ENCODE assay signal across 2 cellular contexts in the genomic region with DNA sequence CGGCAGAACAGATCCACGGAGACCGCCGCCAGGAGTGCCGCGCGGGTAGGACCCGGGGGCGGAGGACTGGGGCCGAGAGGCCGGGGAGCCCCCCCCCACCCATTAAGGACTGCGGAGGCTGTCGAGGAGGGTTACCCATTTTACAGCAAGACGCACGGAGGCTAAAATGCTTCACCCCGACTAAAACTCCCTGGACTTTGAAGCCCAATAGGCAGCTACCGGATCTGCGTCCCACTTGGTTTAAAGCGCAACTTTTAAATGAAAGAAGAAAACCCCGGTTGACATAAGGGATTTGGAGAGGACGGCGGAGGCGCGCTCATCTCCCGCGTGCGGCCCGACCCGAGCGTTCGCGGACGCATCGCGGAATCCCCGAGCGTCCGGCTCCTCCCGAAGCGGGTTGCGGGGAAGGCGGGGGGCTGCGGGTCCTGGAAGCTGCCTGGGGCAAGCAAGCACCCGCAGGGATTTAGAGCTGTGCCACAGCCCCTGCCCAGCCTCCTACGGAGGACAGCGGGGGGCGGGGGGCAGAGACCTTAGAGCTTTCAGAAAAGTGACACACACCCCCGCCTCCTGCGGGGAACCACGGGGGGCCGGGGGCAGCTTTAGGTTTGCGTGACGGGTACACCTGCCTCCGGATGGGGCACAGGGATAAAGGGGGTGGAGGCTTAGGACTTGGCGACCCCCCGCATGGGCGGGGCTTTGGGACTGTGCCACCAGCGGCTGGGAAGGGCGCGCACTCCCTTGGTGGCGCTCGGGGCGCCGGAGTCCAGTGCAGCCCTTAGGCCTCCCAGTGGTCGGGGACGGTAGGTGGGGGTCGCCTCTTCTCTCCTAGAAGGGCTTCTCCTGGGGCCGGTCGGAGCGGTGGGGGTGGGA.
TF ChIP-seq lines count a peak whose summit lies in the region.

No MANE protein-coding gene starts in this region.

TF ChIP-seq in SK-N-SH, 30 proteins besides CTCF, POLR2A, EP300 and RAD21 (continued from another document):
- TF ChIP-seq, protein P1, sequence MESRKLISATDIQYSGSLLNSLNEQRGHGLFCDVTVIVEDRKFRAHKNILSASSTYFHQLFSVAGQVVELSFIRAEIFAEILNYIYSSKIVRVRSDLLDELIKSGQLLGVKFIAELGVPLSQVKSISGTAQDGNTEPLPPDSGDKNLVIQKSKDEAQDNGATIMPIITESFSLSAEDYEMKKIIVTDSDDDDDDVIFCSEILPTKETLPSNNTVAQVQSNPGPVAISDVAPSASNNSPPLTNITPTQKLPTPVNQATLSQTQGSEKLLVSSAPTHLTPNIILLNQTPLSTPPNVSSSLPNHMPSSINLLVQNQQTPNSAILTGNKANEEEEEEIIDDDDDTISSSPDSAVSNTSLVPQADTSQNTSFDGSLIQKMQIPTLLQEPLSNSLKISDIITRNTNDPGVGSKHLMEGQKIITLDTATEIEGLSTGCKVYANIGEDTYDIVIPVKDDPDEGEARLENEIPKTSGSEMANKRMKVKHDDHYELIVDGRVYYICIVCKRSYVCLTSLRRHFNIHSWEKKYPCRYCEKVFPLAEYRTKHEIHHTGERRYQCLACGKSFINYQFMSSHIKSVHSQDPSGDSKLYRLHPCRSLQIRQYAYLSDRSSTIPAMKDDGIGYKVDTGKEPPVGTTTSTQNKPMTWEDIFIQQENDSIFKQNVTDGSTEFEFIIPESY (IDR thresholded peaks at IDR 0.05; ENCODE audit: borderline replicate concordance, low read depth): no peak
- TF ChIP-seq SMC3 (IDR thresholded peaks at IDR 0.05; ENCODE audit: low read depth, low read length): no peak
- no peak for TF ChIP-seq MEF2A (IDR thresholded peaks at IDR 0.05; ENCODE audit: borderline replicate concordance, low read depth)
- no peak for TF ChIP-seq NFIC (IDR thresholded peaks at IDR 0.05; ENCODE audit: borderline replicate concordance)
- no peak for TF ChIP-seq RXRA (IDR thresholded peaks at IDR 0.05; ENCODE audit: borderline replicate concordance, low read depth)
- TF ChIP-seq, protein P2, sequence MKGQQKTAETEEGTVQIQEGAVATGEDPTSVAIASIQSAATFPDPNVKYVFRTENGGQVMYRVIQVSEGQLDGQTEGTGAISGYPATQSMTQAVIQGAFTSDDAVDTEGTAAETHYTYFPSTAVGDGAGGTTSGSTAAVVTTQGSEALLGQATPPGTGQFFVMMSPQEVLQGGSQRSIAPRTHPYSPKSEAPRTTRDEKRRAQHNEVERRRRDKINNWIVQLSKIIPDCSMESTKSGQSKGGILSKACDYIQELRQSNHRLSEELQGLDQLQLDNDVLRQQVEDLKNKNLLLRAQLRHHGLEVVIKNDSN (IDR thresholded peaks at IDR 0.05; ENCODE audit: borderline replicate concordance, low read depth): no peak
- no peak for TF ChIP-seq PBX3 (IDR thresholded peaks at IDR 0.05)
- TF ChIP-seq TAF1 (IDR thresholded peaks at IDR 0.05; ENCODE audit: borderline replicate concordance, low read depth, low read length): no peak
- no peak for TF ChIP-seq RCOR1 (IDR thresholded peaks at IDR 0.05; ENCODE audit: low read length)
- no peak for TF ChIP-seq CHD2 (IDR thresholded peaks at IDR 0.05; ENCODE audit: low read length, partially characterized antibody)
- no peak for TF ChIP-seq EZH2phosphoT487 (IDR thresholded peaks at IDR 0.05; ENCODE audit: borderline replicate concordance, low read depth)
- TF ChIP-seq SIN3A (IDR thresholded peaks at IDR 0.05; ENCODE audit: borderline replicate concordance, low read depth, low read length): no peak
- TF ChIP-seq MXI1 (IDR thresholded peaks at IDR 0.05; ENCODE audit: low read depth, low read length): no peak

TF ChIP-seq in SK-N-SH treated with all-trans-retinoic acid at 6 μM for 48 hours, 23 proteins besides CTCF, POLR2A, EP300 and RAD21 (continued from another document):
- TF ChIP-seq, protein P3, sequence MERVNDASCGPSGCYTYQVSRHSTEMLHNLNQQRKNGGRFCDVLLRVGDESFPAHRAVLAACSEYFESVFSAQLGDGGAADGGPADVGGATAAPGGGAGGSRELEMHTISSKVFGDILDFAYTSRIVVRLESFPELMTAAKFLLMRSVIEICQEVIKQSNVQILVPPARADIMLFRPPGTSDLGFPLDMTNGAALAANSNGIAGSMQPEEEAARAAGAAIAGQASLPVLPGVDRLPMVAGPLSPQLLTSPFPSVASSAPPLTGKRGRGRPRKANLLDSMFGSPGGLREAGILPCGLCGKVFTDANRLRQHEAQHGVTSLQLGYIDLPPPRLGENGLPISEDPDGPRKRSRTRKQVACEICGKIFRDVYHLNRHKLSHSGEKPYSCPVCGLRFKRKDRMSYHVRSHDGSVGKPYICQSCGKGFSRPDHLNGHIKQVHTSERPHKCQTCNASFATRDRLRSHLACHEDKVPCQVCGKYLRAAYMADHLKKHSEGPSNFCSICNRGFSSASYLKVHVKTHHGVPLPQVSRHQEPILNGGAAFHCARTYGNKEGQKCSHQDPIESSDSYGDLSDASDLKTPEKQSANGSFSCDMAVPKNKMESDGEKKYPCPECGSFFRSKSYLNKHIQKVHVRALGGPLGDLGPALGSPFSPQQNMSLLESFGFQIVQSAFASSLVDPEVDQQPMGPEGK (CRISPR knock-in tag; IDR thresholded peaks at IDR 0.05; ENCODE audit: borderline replicate concordance): no peak
- TF ChIP-seq BACH2 (CRISPR knock-in tag; IDR thresholded peaks at IDR 0.05; ENCODE audit: borderline replicate concordance) (no peak), CSRNP3 (CRISPR knock-in tag; IDR thresholded peaks at IDR 0.05) (no peak), ZNF8 (CRISPR knock-in tag; IDR thresholded peaks at IDR 0.05) (no peak), TCF4 (CRISPR knock-in tag; IDR thresholded peaks at IDR 0.05; ENCODE audit: borderline replicate concordance) (no peak), ZNF70 (CRISPR knock-in tag; IDR thresholded peaks at IDR 0.05) (no peak)
- TF ChIP-seq, protein P4, sequence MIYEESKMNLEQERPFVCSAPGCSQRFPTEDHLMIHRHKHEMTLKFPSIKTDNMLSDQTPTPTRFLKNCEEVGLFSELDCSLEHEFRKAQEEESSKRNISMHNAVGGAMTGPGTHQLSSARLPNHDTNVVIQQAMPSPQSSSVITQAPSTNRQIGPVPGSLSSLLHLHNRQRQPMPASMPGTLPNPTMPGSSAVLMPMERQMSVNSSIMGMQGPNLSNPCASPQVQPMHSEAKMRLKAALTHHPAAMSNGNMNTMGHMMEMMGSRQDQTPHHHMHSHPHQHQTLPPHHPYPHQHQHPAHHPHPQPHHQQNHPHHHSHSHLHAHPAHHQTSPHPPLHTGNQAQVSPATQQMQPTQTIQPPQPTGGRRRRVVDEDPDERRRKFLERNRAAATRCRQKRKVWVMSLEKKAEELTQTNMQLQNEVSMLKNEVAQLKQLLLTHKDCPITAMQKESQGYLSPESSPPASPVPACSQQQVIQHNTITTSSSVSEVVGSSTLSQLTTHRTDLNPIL (CRISPR knock-in tag; IDR thresholded peaks at IDR 0.05; ENCODE audit: low read depth): no peak
